Comparison of ENCODE assay signal across 18 cellular contexts in genomic region chr12:114895081-114895480, GRCh38.
"Had no signal": no experiment of that assay in that cellular context is flagged by ENCODE, and none has a peak within 500 bp of the region (broad histone marks: within the 10 kb centered on the region; RNA-seq: fewer than 3 reads in every experiment).

No MANE protein-coding gene starts in this region.

- H3K27ac Mint-ChIP-seq: effector memory CD8-positive, alpha-beta T cell; natural killer cell had no signal

- H3K27me3 ChIP-seq: esophagus squamous epithelium, stomach, transverse colon had no signal

- H3K4me1 ChIP-seq: esophagus squamous epithelium, foreskin keratinocyte, stomach, transverse colon had no signal

- H3K9me3 ChIP-seq: esophagus squamous epithelium, stomach, thoracic aorta, transverse colon had no signal

- H3K36me3 Mint-ChIP-seq: natural killer cell had no signal

- H3K27ac ChIP-seq: esophagus squamous epithelium, foreskin keratinocyte, stomach, thoracic aorta, transverse colon had no signal

- ATAC-seq: effector memory CD8-positive, alpha-beta T cell; foreskin keratinocyte; left colon; left ventricle myocardium superior; natural killer cell; sciatic nerve had no signal

- H3K9me3 Mint-ChIP-seq: neural crest cell had no signal

- H3K27me3 Mint-ChIP-seq: effector memory CD8-positive, alpha-beta T cell had no signal

- DNase-seq: effector memory CD8-positive, alpha-beta T cell; esophagus squamous epithelium; foreskin keratinocyte; kidney; left colon; left ventricle myocardium superior; natural killer cell; posterior cingulate gyrus; stimulated activated CD4-positive, alpha-beta T cell treated with anti-CD3 and anti-CD28 coated beads, Interleukin-2, amount 100 ng/mL, for 24 hours; stimulated activated CD4-positive, alpha-beta T cell treated with anti-CD3 and anti-CD28 coated beads, Interleukin-4, amount 100 ng/mL, for 4 hours; stimulated activated naive CD4-positive, alpha-beta T cell; stomach; substantia nigra; transverse colon had no signal

- H3K4me1 Mint-ChIP-seq: natural killer cell, neural crest cell had no signal

- H3K4me3 Mint-ChIP-seq: effector memory CD8-positive, alpha-beta T cell; natural killer cell; neural crest cell had no signal

- H3K36me3 ChIP-seq: esophagus squamous epithelium, stomach, thoracic aorta, transverse colon had no signal

- FAIRE-seq: kidney had no signal

- H3K4me3 ChIP-seq: esophagus squamous epithelium, lung, stomach, thoracic aorta, transverse colon had no signal
